ENCODE assay signal across 12 cellular contexts in the genomic region with DNA sequence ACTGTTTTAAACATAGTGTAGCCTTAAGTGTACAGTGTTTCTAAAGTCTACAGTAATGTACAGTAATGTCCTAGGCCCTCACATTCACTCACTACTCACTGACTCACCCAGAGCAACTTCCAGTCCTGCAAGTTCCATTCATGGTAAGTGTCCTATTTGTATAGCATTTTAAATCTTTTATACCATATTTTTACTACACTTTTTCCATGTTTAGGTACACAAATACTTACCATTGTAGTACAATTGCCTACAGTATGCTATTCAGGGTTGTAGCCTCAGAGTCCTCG. TPM values are rescaled to one million over a fixed set of nuclear protein-coding genes. Genes with fewer than 3 reads are reported as not detected.
A peak's percentile ranks its signal among the peaks of the same experiment; 100 is the strongest.
DNase-seq lines count a peak whose midpoint lies in the region; ATAC-seq and TF ChIP-seq lines count a peak whose summit lies in the region.
"Had no signal": no experiment of that assay in that cellular context is flagged by ENCODE, and none has a peak within 500 bp of the region (broad histone marks: within the 10 kb centered on the region; RNA-seq: fewer than 3 reads in every experiment).

No MANE protein-coding gene starts in this region.

- ATAC-seq in PC-3 (no peak), GM21786 (IDR thresholded peaks at IDR 0.05; ENCODE audit: unreplicated experiment) (no peak)
- ATAC-seq: Right ventricle myocardium inferior had no signal

- H2BK120ac ChIP-seq in mesenchymal stem cell (ENCODE audit: low read depth, low read length): no peak overlapping the region

- no peaks in the 10 kb centered on the region for H3K27me3 Mint-ChIP-seq in Caco-2 (ENCODE audit: insufficient read depth, unreplicated experiment)
- H3K27me3 Mint-ChIP-seq: IgD-negative memory B cell had no signal

- WGBS in mesenchymal stem cell: 100% methylated on average over 1 of the region's 1 CpG

- BruUV-seq in Caco-2 (replicated peaks; lab: Mats Ljungman, UMichigan) (no TSS peak), PC-3 (replicated peaks; lab: Mats Ljungman, UMichigan) (no TSS peak)

- peaks cover 37% of the 10 kb centered on the region for H3K36me3 Mint-ChIP-seq in Caco-2 (ENCODE audit: insufficient read depth, unreplicated experiment)

- H2AFZ ChIP-seq in PC-3 (ENCODE audit: low read length): no peak overlapping the region
- no peak overlapping the region for H2AFZ ChIP-seq in mesenchymal stem cell (ENCODE audit: low read depth, low read length)

- H3K9me3 Mint-ChIP-seq in Caco-2 (ENCODE audit: unreplicated experiment): no peaks in the 10 kb centered on the region
- H3K9me3 Mint-ChIP-seq: IgD-negative memory B cell had no signal

- POLR2A ChIA-PET in Caco-2 (lab: Charles Lee): interaction anchor here (1.3 kb wide), 1 partner anchor 9 kb away, joined by 6 read pairs; no protein-coding TSS in a partner anchor
- POLR2A ChIA-PET in PC-3 (lab: Charles Lee; ENCODE audit: unreplicated experiment): no interaction called here

- peak overlapping the region; percentile 1 for H3K27ac Mint-ChIP-seq in Caco-2 (ENCODE audit: unreplicated experiment)
- H3K27ac Mint-ChIP-seq: IgD-negative memory B cell had no signal

- no peak overlapping the region for H3K4ac ChIP-seq in mesenchymal stem cell (ENCODE audit: low read depth in 1 of 2, low read length in 2 of 2)

- no peaks in the 10 kb centered on the region for H4K20me1 ChIP-seq in PC-3 (ENCODE audit: low read length)

- intact Hi-C loops in Caco-2 (cut with micrococcal nuclease; ENCODE audit: unreplicated experiment): no loop called here
- intact Hi-C loops in PC-3 (cut with micrococcal nuclease): loop anchor here (10.0 kb wide), 1 partner anchor 382 kb away; a partner anchor contains a TSS

- H3K36me3 ChIP-seq in Caco-2 (ENCODE audit: control insufficient read depth, insufficient read depth, low read length) (no peaks in the 10 kb centered on the region), PC-3 (ENCODE audit: low read depth, low read length) (no peaks in the 10 kb centered on the region), mesenchymal stem cell (ENCODE audit: control insufficient read depth in 1 of 2, insufficient read depth in 2 of 2, low read depth in 1 of 2, low read length in 2 of 2) (no peaks in the 10 kb centered on the region)

- no peaks in the 10 kb centered on the region for H3K9me3 ChIP-seq in Caco-2
- no peaks in the 10 kb centered on the region for H3K9me3 ChIP-seq in PC-3 (ENCODE audit: low read length)
- H3K9me3 ChIP-seq in mesenchymal stem cell (ENCODE audit: control insufficient read depth, low read length): peaks cover 6% of the 10 kb centered on the region

- H3K79me2 ChIP-seq in PC-3 (ENCODE audit: low read length): peaks cover 12% of the 10 kb centered on the region

- no peak overlapping the region for H3K18ac ChIP-seq in mesenchymal stem cell (ENCODE audit: low read depth in 1 of 2, low read length in 2 of 2)

- no peak overlapping the region for H3K14ac ChIP-seq in mesenchymal stem cell (ENCODE audit: low read length in 2 of 2)

- H3K27me3 ChIP-seq in Caco-2 (replicated peaks; ENCODE audit: control insufficient read depth, insufficient read depth, low read length) (no peaks in the 10 kb centered on the region), PC-3 (ENCODE audit: low read length) (no peaks in the 10 kb centered on the region), mesenchymal stem cell (ENCODE audit: control insufficient read depth in 1 of 2, insufficient read depth in 1 of 2, low read length in 2 of 2) (no peaks in the 10 kb centered on the region)

- H2BK15ac ChIP-seq in mesenchymal stem cell (ENCODE audit: low read depth, poor library complexity, severe bottlenecking): no peak overlapping the region

- peaks cover 45% of the 10 kb centered on the region for H3K4me1 Mint-ChIP-seq in Caco-2 (ENCODE audit: low read depth, unreplicated experiment)

- CTCF ChIA-PET in Caco-2 (lab: Charles Lee): no interaction called here
- CTCF ChIA-PET in PC-3 (lab: Charles Lee): no interaction called here

- H4K91ac ChIP-seq in mesenchymal stem cell (ENCODE audit: low read length): no peak overlapping the region

- H3K9me2 ChIP-seq in PC-3 (replicated peaks; ENCODE audit: low read length): no peaks in the 10 kb centered on the region

- DNase-seq in Caco-2 (no peak), PC-3 (peak; percentile 61), epithelial cell of esophagus (ENCODE audit: low read depth) (peak; percentile 67), mesenchymal stem cell (no peak), NCI-H82 treated with DMSO at 0.1 percent for 48 hours (lab: John Stamatoyannopoulos, UW; ENCODE audit: unreplicated experiment) (no peak), SIG-M5 (lab: John Stamatoyannopoulos, UW) (no peak)
- DNase-seq: DMS79, NCI-H226, NCI-H748 treated with DMSO at 0.1 percent for 48 hours had no signal

- H2BK5ac ChIP-seq in mesenchymal stem cell (ENCODE audit: low read depth, low read length, poor library complexity, severe bottlenecking): no peak overlapping the region

- no peaks in the 10 kb centered on the region for H3K79me1 ChIP-seq in mesenchymal stem cell (replicated peaks; ENCODE audit: low read length, poor library complexity, severe bottlenecking)

- H3K4me2 ChIP-seq in PC-3 (ENCODE audit: low read length) (peak overlapping the region; percentile 52), mesenchymal stem cell (ENCODE audit: low read length, poor library complexity, severe bottlenecking) (no peak overlapping the region)

- no peak overlapping the region for H3K4me3 Mint-ChIP-seq in Caco-2 (ENCODE audit: unreplicated experiment)
- H3K4me3 Mint-ChIP-seq: IgD-negative memory B cell had no signal

- H2BK12ac ChIP-seq in mesenchymal stem cell (ENCODE audit: low read length in 2 of 2): no peak overlapping the region

- H3K27ac ChIP-seq in PC-3 (ENCODE audit: low read length) (peak overlapping the region; percentile 54), mesenchymal stem cell (ENCODE audit: low read length, poor library complexity, severe bottlenecking) (no peak overlapping the region)

- H3K4me3 ChIP-seq in Caco-2 (ENCODE audit: low read depth, low read length) (no peak overlapping the region), PC-3 (ENCODE audit: low read length) (no peak overlapping the region), epithelial cell of esophagus (ENCODE audit: low read length) (no peak overlapping the region), mesenchymal stem cell (ENCODE audit: insufficient read depth in 1 of 2, low read depth in 1 of 2, low read length in 2 of 2) (no peak overlapping the region)

- H3K4me1 ChIP-seq in Caco-2 (peaks cover 68% of the 10 kb centered on the region), PC-3 (ENCODE audit: insufficient read depth, low read length) (peaks cover 69% of the 10 kb centered on the region), mesenchymal stem cell (ENCODE audit: control insufficient read depth, insufficient read depth, low read depth, low read length) (peaks cover 17% of the 10 kb centered on the region)

- H4K8ac ChIP-seq in mesenchymal stem cell (ENCODE audit: low read length): no peak overlapping the region

- H2AK5ac ChIP-seq in mesenchymal stem cell (ENCODE audit: low read length, severe bottlenecking): no peak overlapping the region

- TF ChIP-seq CTCF in Caco-2 (IDR thresholded peaks at IDR 0.05; ENCODE audit: insufficient read depth in 1 of 2, low read depth in 1 of 2, low read length in 1 of 2, severe bottlenecking in 1 of 2, unreplicated experiment in 1 of 2) (no peak), PC-3 (conservative IDR thresholded peaks at IDR 0.05; ENCODE audit: low read depth, low read length) (no peak), epithelial cell of esophagus (IDR thresholded peaks at IDR 0.05; ENCODE audit: insufficient read depth, low read depth, low read length, missing control alignments) (no peak)

- H3K23ac ChIP-seq in mesenchymal stem cell (ENCODE audit: low read length in 2 of 2): no peak overlapping the region

- peaks cover 15% of the 10 kb centered on the region for H3F3A ChIP-seq in PC-3 (ENCODE audit: low read length, unreplicated experiment)

- no peak overlapping the region for H3K9ac ChIP-seq in PC-3 (ENCODE audit: low read length)
- H3K9ac ChIP-seq in mesenchymal stem cell (ENCODE audit: low read length): peak overlapping the region; percentile 72

RNA-seq across cellular contexts. Expression of a gene that starts 3.6 kb away (rescaled TPM):
- 2,143 and 2,154 TPM in 2 replicates for total RNA-seq in Caco-2 (2022)
- 349 and 400 TPM in 2 replicates for total RNA-seq in PC-3 (2014; rRNA removed)
- 743 TPM for polyA plus RNA-seq in mesenchymal stem cell (2013, experiment 1 of 2)
- polyA plus RNA-seq in mesenchymal stem cell (2013, experiment 2 of 2): 740 TPM

RNA-seq across cellular contexts. Expression of a gene that starts 39.6 kb away (rescaled TPM):
- total RNA-seq in Caco-2 (2022) (364 and 408 TPM in 2 replicates), PC-3 (2014; rRNA removed) (443 and 541 TPM in 2 replicates)
- 2,510 TPM for polyA plus RNA-seq in mesenchymal stem cell (2013, experiment 1 of 2)
- 2,559 TPM for polyA plus RNA-seq in mesenchymal stem cell (2013, experiment 2 of 2)

Comparison
In these comparisons a context has a peak if more than half of its experiments do, and no peak if none do; other contexts are left out.
1. DNase-seq: peak in PC-3 (single experiment) and epithelial cell of esophagus (single experiment); none in Caco-2 (0 of 2), mesenchymal stem cell (single experiment), NCI-H82 treated with DMSO at 0.1 percent for 48 hours (single experiment) and SIG-M5 (single experiment).